Comparison of ENCODE assay signal across 24 cellular contexts in the genomic region with DNA sequence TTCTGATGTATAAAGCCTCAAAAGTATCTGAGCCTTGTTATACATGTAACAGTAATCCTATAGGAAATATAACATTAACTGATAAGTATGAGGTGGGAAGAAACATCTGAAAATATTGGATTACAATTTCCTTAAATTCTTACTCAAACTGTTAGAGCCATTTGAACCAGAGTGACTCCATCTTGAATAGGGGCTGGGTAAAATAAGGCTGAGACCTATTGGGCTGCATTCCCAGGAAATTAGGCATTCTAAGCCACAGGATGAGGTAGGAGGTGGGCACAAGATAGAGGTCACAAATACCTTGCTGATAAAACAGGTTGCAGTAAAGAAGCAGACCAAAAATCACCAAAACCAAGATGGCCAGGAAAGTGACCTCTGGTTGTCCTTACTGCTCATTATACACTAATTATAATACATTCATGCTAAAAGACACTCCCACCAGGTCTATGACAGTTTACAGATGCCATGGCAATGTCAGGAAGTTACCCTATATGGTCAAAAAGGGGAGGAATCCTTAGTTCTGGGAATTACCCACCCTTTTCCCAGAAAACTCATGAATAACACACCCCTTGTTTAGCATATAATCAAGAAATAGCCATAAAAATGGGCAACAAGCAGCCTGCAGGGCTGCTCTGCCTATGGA.
"Had no signal": no experiment of that assay in that cellular context is flagged by ENCODE, and none has a peak within 500 bp of the region (broad histone marks: within the 10 kb centered on the region; RNA-seq: fewer than 3 reads in every experiment).

No MANE protein-coding gene starts in this region.

- ATAC-seq: Panc1, PC-3, Right ventricle myocardium inferior, SK-N-SH treated with all-trans-retinoic acid at 6 μM for 48 hours had no signal

- H3K4me3 ChIP-seq: SJCRH30 had no signal

- H3K36me3 Mint-ChIP-seq: IgD-negative memory B cell had no signal

- DNase-seq: Karpas-422, KBM-7, MM.1S, NCI-H1092 treated with DMSO at 0.1 percent for 48 hours, NCI-H1436, NCI-H187, NCI-H2029, NCI-H2081 treated with DMSO at 0.1 percent for 48 hours, NCI-H2171, NCI-H226, NCI-H446, NCI-H510A, NCI-H524 treated with DMSO at 0.1 percent for 48 hours, NCI-H69, NCI-H774, PC-3, SHP77 treated with DMSO at 0.1 percent for 48 hours, SJCRH30 had no signal

- H3K9me3 ChIP-seq: SJCRH30 had no signal

- H3K27me3 Mint-ChIP-seq: IgD-negative memory B cell had no signal

- H3K27me3 ChIP-seq: SJCRH30 had no signal

- H3K4me3 Mint-ChIP-seq: IgD-negative memory B cell had no signal

- FAIRE-seq: HTR-8/SVneo had no signal

- H3K27ac Mint-ChIP-seq: IgD-negative memory B cell had no signal

- H3K27ac ChIP-seq: HL-60, SJCRH30 had no signal

- H3K36me3 ChIP-seq: SJCRH30 had no signal
